8 cellular contexts compared by ENCODE assay signal in the genomic region with DNA sequence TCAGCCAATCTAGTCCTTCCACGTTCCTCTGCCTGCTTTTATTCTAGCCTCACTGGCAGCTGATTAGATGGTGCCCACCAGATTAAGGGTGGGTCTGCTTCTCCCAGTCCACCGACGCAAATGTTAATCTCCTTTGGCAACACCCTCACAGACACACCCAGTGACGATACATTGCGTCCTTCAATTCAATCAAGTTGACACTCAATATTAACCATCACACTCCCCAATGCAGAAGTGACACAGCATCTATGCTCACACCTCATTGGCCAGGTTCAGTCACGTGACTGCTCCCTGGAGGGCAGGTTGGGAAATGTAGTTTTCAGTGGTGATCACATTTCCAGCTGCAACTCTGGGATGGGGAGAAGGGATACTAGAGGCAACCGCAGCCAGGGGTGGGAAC. TPM values are rescaled to one million over a fixed set of nuclear protein-coding genes. Genes with fewer than 3 reads are reported as not detected.
DNase-seq lines count a peak whose midpoint lies in the region; ATAC-seq, FAIRE-seq and TF ChIP-seq lines count a peak whose summit lies in the region.

No MANE protein-coding gene starts in this region.

- H3K27me3 Mint-ChIP-seq in endodermal cell (ENCODE audit: insufficient read depth) = no peaks in the 10 kb centered on the region

- H3K36me3 Mint-ChIP-seq in endodermal cell (ENCODE audit: low read depth) = no peaks in the 10 kb centered on the region

- H3K4me1 Mint-ChIP-seq in endodermal cell = peaks cover 3% of the 10 kb centered on the region

- ATAC-seq in left cardiac atrium (peak; percentile 33 to 60), Right ventricle myocardium inferior (no peak)

- no peak overlapping the region for H3K4me3 ChIP-seq in endodermal cell (ENCODE audit: low read length)
- H3K4me3 ChIP-seq in esophagus muscularis mucosa = no peak overlapping the region

- TF ChIP-seq EP300 in esophagus muscularis mucosa (IDR thresholded peaks at IDR 0.05) = no peak

- H3K9ac ChIP-seq in endodermal cell (ENCODE audit: extremely low read depth, low read length, poor library complexity, severe bottlenecking) = no peak overlapping the region

- H3K9me3 Mint-ChIP-seq in endodermal cell = no peaks in the 10 kb centered on the region

- DNase-seq in left cardiac atrium (no peak), Right ventricle myocardium inferior (ENCODE audit: missing footprints) (no peak), NCI-H2171 (lab: John Stamatoyannopoulos, UW) (peak; percentile 14), endodermal cell (peak; percentile 81), urothelium cell line (ENCODE audit: low spot score) (peak; percentile 41), hypothalamus (lab: John Stamatoyannopoulos, UW) (no peak), CD1c-positive myeloid dendritic cell (ENCODE audit: extremely low spot score) (no peak), esophagus muscularis mucosa (ENCODE audit: extremely low spot score) (no peak)

- H3K36me3 ChIP-seq in endodermal cell (ENCODE audit: control insufficient read depth, insufficient read depth, low read length) (no peaks in the 10 kb centered on the region), esophagus muscularis mucosa (no peaks in the 10 kb centered on the region)

- WGBS in endodermal cell (ENCODE audit: insufficient coverage in 1 of 2, insufficient read length in 1 of 2), 2 experiments = 93 to 95% methylated on average over 6 to 7 of the region's 7 CpGs
- WGBS in esophagus muscularis mucosa = 74% methylated on average over 7 of the region's 7 CpGs

- intact Hi-C loops in left cardiac atrium (cut with DNase I) = no loop called here
- intact Hi-C loops in Right ventricle myocardium inferior (cut with DNase I) = no loop called here
- intact Hi-C loops in esophagus muscularis mucosa (cut with DNase I) = no loop called here

- TF ChIP-seq POLR2A in esophagus muscularis mucosa (IDR thresholded peaks at IDR 0.05; ENCODE audit: low read depth) = no peak

- H3K9me3 ChIP-seq in endodermal cell (ENCODE audit: control insufficient read depth, low read length) (no peaks in the 10 kb centered on the region), esophagus muscularis mucosa (no peaks in the 10 kb centered on the region)

- no peak overlapping the region for H3K27ac ChIP-seq in endodermal cell (ENCODE audit: low read depth, low read length)
- no peak overlapping the region for H3K27ac ChIP-seq in esophagus muscularis mucosa (replicated peaks in 1 of 4)

- H3K27me3 ChIP-seq in endodermal cell (ENCODE audit: control insufficient read depth, insufficient read depth, low read length, poor library complexity, severe bottlenecking) = no peaks in the 10 kb centered on the region
- H3K27me3 ChIP-seq in esophagus muscularis mucosa = no peaks in the 10 kb centered on the region

- no peak overlapping the region for H3K4me3 Mint-ChIP-seq in endodermal cell

- FAIRE-seq in urothelium cell line (lab: Jason Lieb, UNC) = peak; percentile 90

- TF ChIP-seq CTCF in endodermal cell (conservative IDR thresholded peaks at IDR 0.05) (no peak), esophagus muscularis mucosa (IDR thresholded peaks at IDR 0.05) (no peak)

- H3K27ac Mint-ChIP-seq in endodermal cell = no peak overlapping the region

- H3K4me1 ChIP-seq in endodermal cell (ENCODE audit: control insufficient read depth, insufficient read depth, low read length) (no peaks in the 10 kb centered on the region), esophagus muscularis mucosa (peaks cover 3 to 26% (median 20%) of the 10 kb centered on the region in 4 donors)

RNA-seq across cellular contexts. Expression of a gene that starts 13.0 kb away (rescaled TPM):
- total RNA-seq in left cardiac atrium (1 to 10 TPM; 1.6 to 2.4 TPM), Right ventricle myocardium inferior (1.7 TPM), endodermal cell (1 to 10 TPM; 5.1 to 5.9 TPM), esophagus muscularis mucosa (1 to 10 TPM in 3 of 4 donors, under 1 TPM in 1; 0.83 to 3.3 (median 1.4) TPM)
- polyA plus RNA-seq in endodermal cell (2013, experiment 1 of 2) = 3.1 TPM
- polyA plus RNA-seq in endodermal cell (2013, experiment 2 of 2) = 2.7 TPM

RNA-seq across cellular contexts. Expression of a gene that starts 24.6 kb away (rescaled TPM):
- total RNA-seq in left cardiac atrium (10 to 100 TPM; 20.2 to 26.3 TPM), Right ventricle myocardium inferior (27.1 TPM), endodermal cell (10 to 100 TPM; 16.4 to 21.9 TPM), esophagus muscularis mucosa (10 to 100 TPM; 54.0 to 83.6 (median 78.1) TPM)
- polyA plus RNA-seq in endodermal cell (2013, experiment 1 of 2) = 32.1 TPM
- polyA plus RNA-seq in endodermal cell (2013, experiment 2 of 2) = 29.8 TPM

Comparison
In these comparisons a context has a peak if more than half of its experiments do, and no peak if none do; other contexts are left out.
1. DNase-seq: peak in NCI-H2171 (single experiment), endodermal cell (single experiment) and urothelium cell line (single experiment); none in left cardiac atrium (single experiment), Right ventricle myocardium inferior (single experiment), hypothalamus (0 of 51), CD1c-positive myeloid dendritic cell (single experiment) and esophagus muscularis mucosa (single experiment).